8 cellular contexts compared by ENCODE assay signal in genomic region chr1:228213917-228214808, GRCh38. TPM values are rescaled to one million over a fixed set of nuclear protein-coding genes. Genes with fewer than 3 reads are reported as not detected.
A peak's percentile ranks its signal among the peaks of the same experiment; 100 is the strongest.
DNase-seq lines count a peak whose midpoint lies in the region; ATAC-seq, FAIRE-seq and TF ChIP-seq lines count a peak whose summit lies in the region.

No MANE protein-coding gene starts in this region.

- no peak for DNase-seq in HepG2 (ENCODE audit: low spot score)
- DNase-seq in right lobe of liver = no peak
- DNase-seq in cardiac fibroblast (ENCODE audit: low read depth in 2 of 2) = no peak
- no peak for DNase-seq in mesendoderm
- DNase-seq in NCI-H524 (lab: John Stamatoyannopoulos, UW) = no peak
- DNase-seq in NCI-H1694 treated with DMSO at 0.1 percent for 48 hours (lab: John Stamatoyannopoulos, UW) = no peak
- no peak for DNase-seq in GDM1 (lab: John Stamatoyannopoulos, UW)

- no TSS peak for BruUV-seq in HepG2 (replicated peaks; lab: Mats Ljungman, UMichigan)

- TF ChIP-seq POLR2A in HepG2 (IDR thresholded peaks at IDR 0.05; ENCODE audit: insufficient read depth in 1 of 2, low read depth in 2 of 2, low read length in 2 of 2) = no peak
- no peak for TF ChIP-seq POLR2A in right lobe of liver (IDR thresholded peaks at IDR 0.05)

- H3K18ac ChIP-seq in mesendoderm (ENCODE audit: low read length) = no peak overlapping the region

- no peak overlapping the region for H3K4ac ChIP-seq in mesendoderm (ENCODE audit: low read depth, low read length)

- no peak overlapping the region for H2BK120ac ChIP-seq in mesendoderm (ENCODE audit: low read depth, low read length)

- H3K56ac ChIP-seq in mesendoderm (ENCODE audit: low read length) = peak overlapping the region; percentile 92

- CTCF ChIA-PET in HepG2 (lab: Yijun Ruan, JAX; ENCODE audit: low intra/inter-chr PET ratio, low total read pairs) = interaction anchor here (2.1 kb wide), 1 partner anchor 301 kb away, joined by 10 read pairs; no protein-coding TSS in a partner anchor

- intact Hi-C loops in HepG2 (cut with micrococcal nuclease; ENCODE audit: unreplicated experiment) = no loop called here
- intact Hi-C loops in right lobe of liver (cut with DNase I) = no loop called here

- TF ChIP-seq CTCF in HepG2 (CRISPR knock-in tag; IDR thresholded peaks at IDR 0.05) (no peak), right lobe of liver (IDR thresholded peaks at IDR 0.05) (no peak), cardiac fibroblast (IDR thresholded peaks at IDR 0.05; ENCODE audit: low read depth, low read length) (no peak)

- TF ChIP-seq RAD21 in HepG2 (CRISPR knock-in tag; IDR thresholded peaks at IDR 0.05) = no peak

- WGBS in HepG2 (ENCODE audit: low lambda C conversion rate) = 66% methylated on average over 24 of the region's 48 CpGs
- WGBS in right lobe of liver (ENCODE audit: insufficient coverage, low coverage, low lambda C conversion rate, missing lambda C conversion rate) = 23% methylated on average over 15 of the region's 48 CpGs
- WGBS in mesendoderm (ENCODE audit: extremely low coverage, insufficient coverage, low lambda C conversion rate) = no CpG with 5 or more reads among the region's 48 CpGs

- H3K4me3 ChIP-seq in HepG2 (replicated peaks in 1 of 3; ENCODE audit: insufficient read depth in 1 of 3, low read depth in 2 of 3, low read length in 3 of 3) = no peak overlapping the region
- peak overlapping the region in 1 of 3 donors; percentile 42 for H3K4me3 ChIP-seq in right lobe of liver
- H3K4me3 ChIP-seq in cardiac fibroblast (replicated peaks in 1 of 2; ENCODE audit: low read depth in 2 of 2, low read length in 2 of 2) = peak overlapping the region; percentile 32 to 40
- H3K4me3 ChIP-seq in mesendoderm (ENCODE audit: low read length) = peak overlapping the region; percentile 66

- H2AFZ ChIP-seq in HepG2 (ENCODE audit: low read length) = no peak overlapping the region

- H3K9me3 ChIP-seq in HepG2 (ENCODE audit: low read length) (no peaks in the 10 kb centered on the region), right lobe of liver (no peaks in the 10 kb centered on the region)

- H3K79me1 ChIP-seq in mesendoderm (ENCODE audit: low read length) = peaks cover 9% of the 10 kb centered on the region

- H2BK15ac ChIP-seq in mesendoderm (replicated peaks; ENCODE audit: low read depth) = no peak overlapping the region

- H3K27me3 ChIP-seq in HepG2 (ENCODE audit: control insufficient read depth in 1 of 2, insufficient read depth in 2 of 2, low read length in 2 of 2) = peaks cover 1 to 34% of the 10 kb centered on the region in 2 experiments
- no peaks in the 10 kb centered on the region for H3K27me3 ChIP-seq in right lobe of liver
- no peaks in the 10 kb centered on the region for H3K27me3 ChIP-seq in mesendoderm (ENCODE audit: insufficient read depth, low read length, poor library complexity)

- H3K4me2 ChIP-seq in HepG2 (ENCODE audit: low read depth, low read length) = no peak overlapping the region
- H3K4me2 ChIP-seq in mesendoderm (ENCODE audit: low read length) = peak overlapping the region; percentile 87

- H2AK5ac ChIP-seq in mesendoderm (ENCODE audit: low read length) = peak overlapping the region; percentile 43

- TF ChIP-seq EP300 in HepG2 (IDR thresholded peaks at IDR 0.05; ENCODE audit: low read depth in 2 of 2, low read length in 2 of 2) (no peak), HepG2 (CRISPR knock-in tag; IDR thresholded peaks at IDR 0.05; ENCODE audit: borderline replicate concordance) (no peak)

- H3K23ac ChIP-seq in mesendoderm (ENCODE audit: low read length) = peak overlapping the region; percentile 89

- POLR2A ChIA-PET in HepG2 (lab: Yijun Ruan, JAX) = no interaction called here

- no peak overlapping the region for H2BK5ac ChIP-seq in mesendoderm (ENCODE audit: low read length)

- in situ Hi-C loops in HepG2 (cut with HindIII; ENCODE audit: extremely low pct_ligation_motif_present, low pct_unique_long_range_greater_than_20kb) = no loop called here

- H4K20me1 ChIP-seq in HepG2 (ENCODE audit: insufficient read depth, low read length) = no peaks in the 10 kb centered on the region

- no peak for FAIRE-seq in HepG2 (lab: Jason Lieb, UNC)

- H3K9ac ChIP-seq in HepG2 (ENCODE audit: insufficient read depth, low read depth, low read length) = no peak overlapping the region
- peak overlapping the region; percentile 83 for H3K9ac ChIP-seq in mesendoderm (ENCODE audit: low read length)

- ATAC-seq in HepG2 (no peak; the same call in 2 of the 3 replicates), right lobe of liver (no peak), GM18868 (IDR thresholded peaks at IDR 0.05; ENCODE audit: unreplicated experiment) (no peak)

- no peaks in the 10 kb centered on the region for H3K36me3 ChIP-seq in HepG2 (replicated peaks in 1 of 2; ENCODE audit: control insufficient read depth in 1 of 2, insufficient read depth in 2 of 2, low read length in 2 of 2)
- no peaks in the 10 kb centered on the region for H3K36me3 ChIP-seq in right lobe of liver
- H3K36me3 ChIP-seq in mesendoderm (ENCODE audit: control insufficient read depth, insufficient read depth, low read length) = peaks cover 4% of the 10 kb centered on the region

- H3K4me1 ChIP-seq in HepG2 (ENCODE audit: insufficient read depth, low read length) = no peaks in the 10 kb centered on the region
- peaks cover 0 to 4% (median 0%) of the 10 kb centered on the region in 4 donors for H3K4me1 ChIP-seq in right lobe of liver
- no peaks in the 10 kb centered on the region for H3K4me1 ChIP-seq in mesendoderm (ENCODE audit: control insufficient read depth, low read depth, low read length)

- H4K8ac ChIP-seq in mesendoderm (ENCODE audit: low read depth, low read length) = no peak overlapping the region

- H3K27ac ChIP-seq in HepG2 (ENCODE audit: extremely low read length, insufficient read depth, low read length) (no peak overlapping the region), right lobe of liver (no peak overlapping the region), mesendoderm (ENCODE audit: low read depth, low read length) (no peak overlapping the region)

- no peak overlapping the region for H4K5ac ChIP-seq in mesendoderm (ENCODE audit: low read length)

- H3K79me2 ChIP-seq in HepG2 (ENCODE audit: insufficient read depth, low read length) (no peaks in the 10 kb centered on the region), mesendoderm (ENCODE audit: control insufficient read depth, insufficient read depth, low read length) (no peaks in the 10 kb centered on the region)

TF ChIP-seq in HepG2, 621 proteins besides CTCF, POLR2A, EP300 and RAD21 (continues in another document):
- TF ChIP-seq RARA (CRISPR knock-in tag; IDR thresholded peaks at IDR 0.05) = no peak

RNA-seq across cellular contexts. Expression of gene OBSCN, which starts 6.3 kb away (rescaled TPM):
- 0.08 and 0.20 TPM in 2 replicates for total RNA-seq in HepG2 (2016; rRNA removed; fragmentation: Illumina TruSeq; extraction: Trizol)
- total RNA-seq in HepG2 (2016; cell fraction: cytosol; rRNA removed; fragmentation: Illumina TruSeq; extraction: Trizol; ENCODE audit: low read depth) = not detected in 2 replicates
- total RNA-seq in HepG2 (2016; cell fraction: insoluble cytoplasmic fraction; rRNA removed; fragmentation: Illumina TruSeq; extraction: Trizol) = 0.09 and 0.13 TPM in 2 replicates
- 0.06 and 0.07 TPM in 2 replicates for total RNA-seq in HepG2 (2016; cell fraction: membrane; rRNA removed; fragmentation: Illumina TruSeq; extraction: Trizol)
- total RNA-seq in HepG2 (2016; cell fraction: nucleus; rRNA removed; fragmentation: Illumina TruSeq; extraction: Trizol) = 0.12 TPM in 1 of 2 replicates, not detected in the other
- 0.10 and 0.20 TPM in 2 replicates for polyA plus RNA-seq in HepG2 (2011; rRNA removed)
- 0.03 and 0.07 TPM in 2 replicates for polyA plus RNA-seq in HepG2 (2011; cell fraction: cytosol; rRNA removed)
- polyA plus RNA-seq in HepG2 (2011; cell fraction: nucleus; rRNA removed) = 0.58 and 1.1 TPM in 2 replicates
- 0.09 and 0.55 TPM in 2 replicates for polyA plus RNA-seq in HepG2 (2012)
- not detected in 2 replicates for polyA plus RNA-seq in HepG2 (2016; cell fraction: cytosol; fragmentation: Illumina TruSeq; extraction: Trizol; ENCODE audit: low read depth)
- polyA plus RNA-seq in HepG2 (2016; cell fraction: insoluble cytoplasmic fraction; fragmentation: Illumina TruSeq; extraction: Trizol; ENCODE audit: low read depth) = 0.08 and 0.10 TPM in 2 replicates
- not detected in 2 replicates for polyA plus RNA-seq in HepG2 (2016; cell fraction: membrane; fragmentation: Illumina TruSeq; extraction: Trizol; ENCODE audit: low read depth)
- 0.14 and 0.32 TPM in 2 replicates for polyA plus RNA-seq in HepG2 (2016; cell fraction: nucleus; fragmentation: Illumina TruSeq; extraction: Trizol; ENCODE audit: insufficient read depth, low read depth)
- polyA minus RNA-seq in HepG2 (2011; rRNA and poly(A)+ RNA removed; ENCODE audit: low replicate concordance) = 0.24 and 23.5 TPM in 2 replicates
- polyA minus RNA-seq in HepG2 (2011; cell fraction: cytosol; rRNA and poly(A)+ RNA removed) = 0.10 and 0.35 TPM in 2 replicates
- polyA minus RNA-seq in HepG2 (2011; cell fraction: nucleus; rRNA and poly(A)+ RNA removed) = 0.52 and 0.99 TPM in 2 replicates
- 1 to 10 TPM in 5 of 6 experiments, under 1 TPM in 1; 0.43 to 3.5 (median 2.0) TPM for total RNA-seq in right lobe of liver
- polyA plus RNA-seq in mesendoderm (2013, experiment 1 of 2) = 5.0 TPM
- 5.2 TPM for polyA plus RNA-seq in mesendoderm (2013, experiment 2 of 2)

RNA-seq across cellular contexts. Expression of gene IBA57, which starts 48.6 kb away (rescaled TPM):
- total RNA-seq in HepG2 (2016; rRNA removed; fragmentation: Illumina TruSeq; extraction: Trizol) = 9.7 and 10.2 TPM in 2 replicates
- 0.81 and 1.6 TPM in 2 replicates for total RNA-seq in HepG2 (2016; cell fraction: cytosol; rRNA removed; fragmentation: Illumina TruSeq; extraction: Trizol; ENCODE audit: low read depth)
- total RNA-seq in HepG2 (2016; cell fraction: insoluble cytoplasmic fraction; rRNA removed; fragmentation: Illumina TruSeq; extraction: Trizol) = 8.3 and 9.2 TPM in 2 replicates
- 2.3 and 3.6 TPM in 2 replicates for total RNA-seq in HepG2 (2016; cell fraction: membrane; rRNA removed; fragmentation: Illumina TruSeq; extraction: Trizol)
- 3.8 and 4.7 TPM in 2 replicates for total RNA-seq in HepG2 (2016; cell fraction: nucleus; rRNA removed; fragmentation: Illumina TruSeq; extraction: Trizol)
- polyA plus RNA-seq in HepG2 (2011; rRNA removed) = 2.3 and 4.2 TPM in 2 replicates
- polyA plus RNA-seq in HepG2 (2011; cell fraction: cytosol; rRNA removed) = 1.7 and 3.8 TPM in 2 replicates
- polyA plus RNA-seq in HepG2 (2011; cell fraction: nucleus; rRNA removed) = 3.6 and 5.6 TPM in 2 replicates
- 2.1 and 2.8 TPM in 2 replicates for polyA plus RNA-seq in HepG2 (2012)
- polyA plus RNA-seq in HepG2 (2016; cell fraction: cytosol; fragmentation: Illumina TruSeq; extraction: Trizol; ENCODE audit: low read depth) = 0.59 and 1.2 TPM in 2 replicates
- polyA plus RNA-seq in HepG2 (2016; cell fraction: insoluble cytoplasmic fraction; fragmentation: Illumina TruSeq; extraction: Trizol; ENCODE audit: low read depth) = 7.5 and 7.6 TPM in 2 replicates
- polyA plus RNA-seq in HepG2 (2016; cell fraction: membrane; fragmentation: Illumina TruSeq; extraction: Trizol; ENCODE audit: low read depth) = 2.2 and 2.3 TPM in 2 replicates
- polyA plus RNA-seq in HepG2 (2016; cell fraction: nucleus; fragmentation: Illumina TruSeq; extraction: Trizol; ENCODE audit: insufficient read depth, low read depth) = 4.3 and 5.9 TPM in 2 replicates
- polyA minus RNA-seq in HepG2 (2011; rRNA and poly(A)+ RNA removed; ENCODE audit: low replicate concordance) = 2.7 and 11.4 TPM in 2 replicates
- 3.1 and 4.6 TPM in 2 replicates for polyA minus RNA-seq in HepG2 (2011; cell fraction: cytosol; rRNA and poly(A)+ RNA removed)
- polyA minus RNA-seq in HepG2 (2011; cell fraction: nucleus; rRNA and poly(A)+ RNA removed) = 3.7 and 5.7 TPM in 2 replicates
- total RNA-seq in right lobe of liver = 1 to 10 TPM; 5.1 to 8.0 (median 6.1) TPM
- polyA plus RNA-seq in mesendoderm (2013, experiment 1 of 2) = 2.7 TPM
- 3.0 TPM for polyA plus RNA-seq in mesendoderm (2013, experiment 2 of 2)

Comparison
In these comparisons a context has a peak if more than half of its experiments do, and no peak if none do; other contexts are left out.
1. H3K4me3 ChIP-seq: peak in cardiac fibroblast (2 of 2) and mesendoderm (single experiment); none in HepG2 (0 of 3).